Comparison of ENCODE assay signal across 15 cellular contexts in the genomic region with DNA sequence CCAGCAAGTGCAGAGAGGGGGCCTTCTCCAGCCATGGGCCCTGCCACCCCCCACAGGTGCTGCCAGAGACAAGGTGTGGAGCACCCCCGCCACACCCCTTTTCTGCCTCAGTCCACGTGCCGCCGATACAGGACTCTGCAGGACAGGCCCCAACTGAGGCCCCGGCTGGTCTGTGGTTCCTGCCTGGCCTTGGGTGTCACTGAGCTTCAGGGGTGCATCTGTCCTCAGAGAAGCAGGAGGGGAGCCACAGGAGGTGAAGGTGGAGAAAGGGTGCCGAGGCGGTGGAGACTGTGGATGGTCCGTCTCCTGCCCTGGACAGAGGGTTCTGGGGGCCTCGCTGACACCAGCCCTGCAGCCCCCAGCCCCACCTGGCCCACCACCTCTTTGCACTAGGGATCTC.
DNase-seq lines count a peak whose midpoint lies in the region; TF ChIP-seq lines count a peak whose summit lies in the region.
"Had no signal": no experiment of that assay in that cellular context is flagged by ENCODE, and none has a peak within 500 bp of the region (broad histone marks: within the 10 kb centered on the region; RNA-seq: fewer than 3 reads in every experiment).

No MANE protein-coding gene starts in this region.

- H3K79me2 ChIP-seq in parathyroid adenoma: no peaks in the 10 kb centered on the region

- H3K4me1 Mint-ChIP-seq in brain: peaks cover 48% of the 10 kb centered on the region
- H3K4me1 Mint-ChIP-seq in activated CD4-positive, alpha-beta memory T cell treated with anti-CD3 and anti-CD28 coated beads, Interleukin-2, amount 10 ng/mL, durations not matched to agents 7 days and 5 days: no peaks in the 10 kb centered on the region
- H3K4me1 Mint-ChIP-seq: CD8-positive, alpha-beta memory T cell had no signal

- peak overlapping the region in 3 of 5 experiments; percentile 32 to 93 (median 79) for H3K27ac Mint-ChIP-seq in brain
- H3K27ac Mint-ChIP-seq in activated CD4-positive, alpha-beta memory T cell treated with anti-CD3 and anti-CD28 coated beads, Interleukin-2, amount 10 ng/mL, durations not matched to agents 7 days and 5 days: no peak overlapping the region
- H3K27ac Mint-ChIP-seq: CD14-positive monocyte; CD4-positive, alpha-beta T cell; CD8-positive, alpha-beta memory T cell had no signal

- H3K4me3 ChIP-seq in SJCRH30: no peak overlapping the region
- no peak overlapping the region for H3K4me3 ChIP-seq in parathyroid adenoma (ENCODE audit: low read depth, low read length)
- H3K4me3 ChIP-seq: GM12878, GM23248 had no signal

- peak overlapping the region; percentile 28 for H3K4me2 ChIP-seq in parathyroid adenoma (ENCODE audit: low read length)

- H2AFZ ChIP-seq in parathyroid adenoma: no peak overlapping the region
- H2AFZ ChIP-seq: GM23248 had no signal

- H3K36me3 ChIP-seq in SJCRH30: no peaks in the 10 kb centered on the region
- no peaks in the 10 kb centered on the region for H3K36me3 ChIP-seq in parathyroid adenoma (ENCODE audit: control insufficient read depth, insufficient read depth, low read length)

- H3K27me3 ChIP-seq in SJCRH30: no peaks in the 10 kb centered on the region
- no peaks in the 10 kb centered on the region for H3K27me3 ChIP-seq in parathyroid adenoma (ENCODE audit: control insufficient read depth, insufficient read depth, low read length)

- H3K9me3 ChIP-seq in SJCRH30 (replicated peaks) (no peaks in the 10 kb centered on the region), parathyroid adenoma (ENCODE audit: control insufficient read depth, low read length) (no peaks in the 10 kb centered on the region)

- H3K27ac ChIP-seq in SJCRH30 (peak overlapping the region; percentile 56), parathyroid adenoma (no peak overlapping the region)
- H3K27ac ChIP-seq: GM23248 had no signal

- no peak for TF ChIP-seq CTCF in brain (conservative IDR thresholded peaks at IDR 0.05)
- TF ChIP-seq CTCF in parathyroid adenoma (IDR thresholded peaks at IDR 0.05): no peak

- CTCF ChIA-PET in activated CD4-positive, alpha-beta memory T cell treated with anti-CD3 and anti-CD28 coated beads, Interleukin-2, amount 10 ng/mL, durations not matched to agents 7 days and 5 days (lab: Charles Lee): no interaction called here

- H3K36me3 Mint-ChIP-seq in brain: no peaks in the 10 kb centered on the region
- no peaks in the 10 kb centered on the region for H3K36me3 Mint-ChIP-seq in activated CD4-positive, alpha-beta memory T cell treated with anti-CD3 and anti-CD28 coated beads, Interleukin-2, amount 10 ng/mL, durations not matched to agents 7 days and 5 days (ENCODE audit: low read depth)
- H3K36me3 Mint-ChIP-seq: CD14-positive monocyte; CD8-positive, alpha-beta memory T cell had no signal

- POLR2A ChIA-PET in activated CD4-positive, alpha-beta memory T cell treated with anti-CD3 and anti-CD28 coated beads, Interleukin-2, amount 10 ng/mL, durations not matched to agents 7 days and 5 days (lab: Charles Lee): interaction anchor here (0.9 kb wide), 1 partner anchor 64 kb away, joined by 3 read pairs; no protein-coding TSS in a partner anchor

- DNase-seq in SJCRH30: no peak
- no peak for DNase-seq in SKM-1 treated with dmso at 0.1 percent for 144 hours (lab: John Stamatoyannopoulos, UW; ENCODE audit: unreplicated experiment)
- no peak for DNase-seq in SW 1271 (lab: John Stamatoyannopoulos, UW)
- no peak for DNase-seq in activated CD4-positive, alpha-beta memory T cell treated with anti-CD3 and anti-CD28 coated beads, Interleukin-2, amount 10 ng/mL, durations not matched to agents 7 days and 5 days
- DNase-seq: CD4-positive, alpha-beta T cell; CD8-positive, alpha-beta memory T cell; EL; GDM1; GM23248; H7; HCEC 1CT had no signal

- no peak overlapping the region for H3K9ac ChIP-seq in parathyroid adenoma
- H3K9ac ChIP-seq: GM23248 had no signal

- peaks cover 34% of the 10 kb centered on the region for H3K4me1 ChIP-seq in SJCRH30
- H3K4me1 ChIP-seq in parathyroid adenoma: no peaks in the 10 kb centered on the region

- H3K4me3 Mint-ChIP-seq in brain: no peak overlapping the region
- no peak overlapping the region for H3K4me3 Mint-ChIP-seq in activated CD4-positive, alpha-beta memory T cell treated with anti-CD3 and anti-CD28 coated beads, Interleukin-2, amount 10 ng/mL, durations not matched to agents 7 days and 5 days
- H3K4me3 Mint-ChIP-seq: CD14-positive monocyte; CD4-positive, alpha-beta T cell; CD8-positive, alpha-beta memory T cell had no signal

- no peaks in the 10 kb centered on the region for H3K27me3 Mint-ChIP-seq in brain
- no peaks in the 10 kb centered on the region for H3K27me3 Mint-ChIP-seq in activated CD4-positive, alpha-beta memory T cell treated with anti-CD3 and anti-CD28 coated beads, Interleukin-2, amount 10 ng/mL, durations not matched to agents 7 days and 5 days
- H3K27me3 Mint-ChIP-seq: CD4-positive, alpha-beta T cell; CD8-positive, alpha-beta memory T cell had no signal

- H3K9me3 Mint-ChIP-seq in brain: no peaks in the 10 kb centered on the region
- H3K9me3 Mint-ChIP-seq in activated CD4-positive, alpha-beta memory T cell treated with anti-CD3 and anti-CD28 coated beads, Interleukin-2, amount 10 ng/mL, durations not matched to agents 7 days and 5 days: no peaks in the 10 kb centered on the region
- H3K9me3 Mint-ChIP-seq: CD14-positive monocyte; CD4-positive, alpha-beta T cell; CD8-positive, alpha-beta memory T cell had no signal
